In genomic region chr7:155715406-155715805, GRCh38 we compare ENCODE assay signal across 25 cellular contexts.
DNase-seq lines count a peak whose midpoint lies in the region; ATAC-seq and TF ChIP-seq lines count a peak whose summit lies in the region.
"Had no signal": no experiment of that assay in that cellular context is flagged by ENCODE, and none has a peak within 500 bp of the region (broad histone marks: within the 10 kb centered on the region; RNA-seq: fewer than 3 reads in every experiment).

No MANE protein-coding gene starts in this region.

- no peak overlapping the region for H3K4ac ChIP-seq in H9 (ENCODE audit: low read depth, low read length)

- H2AFZ ChIP-seq in H9 (ENCODE audit: low read length) (no peak overlapping the region), OCI-LY7 (ENCODE audit: low read length) (no peak overlapping the region)

- H3K79me1 ChIP-seq in H9 (ENCODE audit: insufficient read depth, low read depth, low read length, poor library complexity, severe bottlenecking), result peaks cover 4% of the 10 kb centered on the region

- H3K18ac ChIP-seq in H9 (ENCODE audit: insufficient read length, low read depth, low read length), result no peak overlapping the region

- intact Hi-C loops in OCI-LY7 (cut with micrococcal nuclease; ENCODE audit: unreplicated experiment), result no loop called here

- H3K4me1 Mint-ChIP-seq in H9 (peaks cover 5 to 6% of the 10 kb centered on the region in 2 experiments; a peak in 1 of 4 replicates), progenitor cell of endocrine pancreas (ENCODE audit: low read depth) (peaks cover 19% of the 10 kb centered on the region)

- H4K5ac ChIP-seq in H9 (ENCODE audit: insufficient read length, low read depth, low read length), result no peak overlapping the region

- peak; percentile 86 for ATAC-seq in left lobe of liver
- ATAC-seq: GM12878, SK-N-SH treated with all-trans-retinoic acid at 6 μM for 48 hours had no signal

- H3K9me3 ChIP-seq in H9 (ENCODE audit: control insufficient read depth, low read depth, low read length) (no peaks in the 10 kb centered on the region), OCI-LY7 (ENCODE audit: low read length) (no peaks in the 10 kb centered on the region)
- H3K9me3 ChIP-seq: BLaER1 treated with 17β-estradiol and CSF1 and Interleukin-3, amounts not matched to agents 10 nM and 100 nM; Caco-2; Peyer's patch had no signal

- H3K79me2 ChIP-seq in H9 (ENCODE audit: insufficient read depth, low read length), result peaks cover 4% of the 10 kb centered on the region; the same call in 1 of the 2 replicates
- H3K79me2 ChIP-seq in OCI-LY7 (ENCODE audit: insufficient read depth, low read depth, low read length), result peaks cover 80% of the 10 kb centered on the region; the same call in 1 of the 2 replicates

- TF ChIP-seq CTCF in H9 (conservative IDR thresholded peaks at IDR 0.05) (no peak), OCI-LY7 (conservative IDR thresholded peaks at IDR 0.05; ENCODE audit: low read length) (no peak), progenitor cell of endocrine pancreas (IDR thresholded peaks at IDR 0.05; ENCODE audit: unreplicated experiment) (no peak)

- H3T11ph ChIP-seq in H9 (ENCODE audit: low read length), result no peak overlapping the region

- H3K4me2 ChIP-seq in H9 (ENCODE audit: insufficient read depth, insufficient read length, low read length) (no peak overlapping the region), OCI-LY7 (ENCODE audit: low read length) (peak overlapping the region; percentile 29; the same call in 1 of the 2 replicates)
- H3K4me2 ChIP-seq: BLaER1 treated with 17β-estradiol and CSF1 and Interleukin-3, amounts not matched to agents 10 nM and 100 nM; KMS-11 had no signal

- H3K27ac ChIP-seq in H9 (ENCODE audit: insufficient read length, low read depth, low read length) (no peak overlapping the region), OCI-LY7 (ENCODE audit: low read depth, low read length, poor library complexity, severe bottlenecking) (peak overlapping the region; percentile 45)
- H3K27ac ChIP-seq: BLaER1 treated with 17β-estradiol and CSF1 and Interleukin-3, amounts not matched to agents 10 nM and 100 nM; KMS-11 had no signal

- no peak overlapping the region for H2BK12ac ChIP-seq in H9 (ENCODE audit: insufficient read length, low read depth, low read length)

- H2BK15ac ChIP-seq in H9 (ENCODE audit: low read depth, low read length), result no peak overlapping the region

- H4K8ac ChIP-seq in H9 (replicated peaks; ENCODE audit: insufficient read length, low read depth, low read length), result no peak overlapping the region

- no peak overlapping the region for H3K23ac ChIP-seq in H9 (ENCODE audit: insufficient read length, low read depth, low read length)

- H4K91ac ChIP-seq in H9 (ENCODE audit: insufficient read length, low read depth, low read length), result no peak overlapping the region

- no TSS peak for BruUV-seq in OCI-LY7 (replicated peaks; lab: Mats Ljungman, UMichigan)

- peaks cover 87% of the 10 kb centered on the region for H3K36me3 ChIP-seq in OCI-LY7 (ENCODE audit: insufficient read depth, low read length)
- peaks cover 7% of the 10 kb centered on the region for H3K36me3 ChIP-seq in H7 (replicated peaks; ENCODE audit: control insufficient read depth, insufficient read depth, low read length)

- CTCF ChIA-PET in OCI-LY7 (lab: Charles Lee; ENCODE audit: unreplicated experiment), result no interaction called here

- H3K4me3 Mint-ChIP-seq in H9 (no peak overlapping the region), progenitor cell of endocrine pancreas (ENCODE audit: low read depth) (no peak overlapping the region)
- H3K4me3 Mint-ChIP-seq: CD4-positive, alpha-beta memory T cell had no signal

- no peaks in the 10 kb centered on the region; the same call in 1 of the 2 replicates for H3K27me3 Mint-ChIP-seq in H9 (ENCODE audit: low read depth)
- no peaks in the 10 kb centered on the region for H3K27me3 Mint-ChIP-seq in progenitor cell of endocrine pancreas
- H3K27me3 Mint-ChIP-seq: CD4-positive, alpha-beta memory T cell had no signal

- H3K4me3 ChIP-seq in OCI-LY7 (ENCODE audit: low read depth, low read length, poor library complexity, severe bottlenecking) (no peak overlapping the region), H7 (ENCODE audit: insufficient read depth, low read depth, low read length) (no peak overlapping the region)
- H3K4me3 ChIP-seq: BLaER1 treated with 17β-estradiol and CSF1 and Interleukin-3, amounts not matched to agents 10 nM and 100 nM; GM12878; Peyer's patch had no signal

- H3K14ac ChIP-seq in H9 (ENCODE audit: insufficient read depth, low read length), result no peak overlapping the region

- no peak overlapping the region for H2BK20ac ChIP-seq in H9 (ENCODE audit: low read depth, low read length, poor library complexity, severe bottlenecking)

- peak overlapping the region in 2 of 3 experiments; percentile 53 to 78; a peak in 2 of 7 replicates for H3K27ac Mint-ChIP-seq in H9
- H3K27ac Mint-ChIP-seq in progenitor cell of endocrine pancreas, result peak overlapping the region; percentile 72
- H3K27ac Mint-ChIP-seq: CD4-positive, alpha-beta memory T cell had no signal

- H3K36me3 Mint-ChIP-seq in H9 (ENCODE audit: insufficient read depth in 1 of 3, low read depth in 3 of 3) (peaks cover 40 to 59% (median 55%) of the 10 kb centered on the region in 3 experiments), progenitor cell of endocrine pancreas (ENCODE audit: insufficient read depth) (peaks cover 37% of the 10 kb centered on the region)

- no peaks in the 10 kb centered on the region for H3K9me2 ChIP-seq in OCI-LY7 (ENCODE audit: insufficient read depth, low read length)

- no peak overlapping the region for H3K56ac ChIP-seq in H9 (ENCODE audit: insufficient read length, low read depth, low read length)

- H3K9ac ChIP-seq in H9 (ENCODE audit: extremely low read depth, insufficient read length, low read length), result no peak overlapping the region
- H3K9ac ChIP-seq: BLaER1 treated with 17β-estradiol and CSF1 and Interleukin-3, amounts not matched to agents 10 nM and 100 nM; KMS-11 had no signal

- H4K20me1 ChIP-seq in H9 (ENCODE audit: control insufficient read depth, insufficient read depth, insufficient read length) (no peaks in the 10 kb centered on the region), OCI-LY7 (ENCODE audit: insufficient read depth, low read length) (peaks cover 5% of the 10 kb centered on the region)

- DNase-seq in H9 (no peak), OCI-LY7 (ENCODE audit: low spot score) (no peak), left lobe of liver (ENCODE audit: low spot score) (peak; percentile 72), progenitor cell of endocrine pancreas (ENCODE audit: low spot score, unreplicated experiment) (no peak), H7 (no peak), ecto neural progenitor cell (ENCODE audit: low spot score) (no peak), medulla oblongata (ENCODE audit: extremely low spot score) (no peak), globus pallidus (ENCODE audit: low spot score) (no peak)
- DNase-seq: ACHN; Caco-2; CD4-positive, alpha-beta memory T cell; DMS 273 treated with DMSO at 0.1 percent for 48 hours; DMS79 treated with DMSO at 0.1 percent for 48 hours; NCI-H1092 treated with DMSO at 0.1 percent for 48 hours; NCI-H1436 treated with DMSO at 0.1 percent for 48 hours; NCI-H1930; NCI-H226; NCI-H524; NCI-H774; NK-92 treated with Interleukin-12 subunit alpha and Interleukin-12 subunit beta, amount 100 ng/mL, for 24 hours; Peyer's patch had no signal

- no peaks in the 10 kb centered on the region for H3K9me3 Mint-ChIP-seq in H9
- H3K9me3 Mint-ChIP-seq in progenitor cell of endocrine pancreas (ENCODE audit: low read depth), result no peaks in the 10 kb centered on the region

- no peaks in the 10 kb centered on the region for H3K4me1 ChIP-seq in H9 (ENCODE audit: insufficient read depth, low read length)
- H3K4me1 ChIP-seq in OCI-LY7 (ENCODE audit: insufficient read depth, low read length, poor library complexity, severe bottlenecking), result peaks cover 86% of the 10 kb centered on the region
- H3K4me1 ChIP-seq: Caco-2 had no signal

- H3K27me3 ChIP-seq in H9 (ENCODE audit: insufficient read depth, low read length) (no peaks in the 10 kb centered on the region), H7 (ENCODE audit: control insufficient read depth, insufficient read depth, low read length) (no peaks in the 10 kb centered on the region)
- H3K27me3 ChIP-seq: BLaER1 treated with 17β-estradiol and CSF1 and Interleukin-3, amounts not matched to agents 10 nM and 100 nM; Peyer's patch had no signal

- H2BK120ac ChIP-seq in H9 (ENCODE audit: low read depth, low read length, poor library complexity, severe bottlenecking), result no peak overlapping the region

- no peak overlapping the region for H2AK5ac ChIP-seq in H9 (ENCODE audit: insufficient read length, low read length)

- WGBS in H9 (ENCODE audit: extremely low coverage, insufficient read length, low lambda C conversion rate), result no CpG with 5 or more reads among the region's 4 CpGs

- no peaks in the 10 kb centered on the region for H3K23me2 ChIP-seq in H9 (ENCODE audit: insufficient read length, low read depth, low read length, poor library complexity, severe bottlenecking)

- H2BK5ac ChIP-seq in H9 (ENCODE audit: insufficient read length, low read length), result no peak overlapping the region

- POLR2A ChIA-PET in OCI-LY7 (lab: Charles Lee), result interaction anchor here (1.0 to 1.4 kb wide), 4 partner anchors 10 to 38 kb away, joined by 3 to 15 read pairs (median 8); no protein-coding TSS in a partner anchor
